2 cellular contexts compared by ENCODE assay signal in the genomic region with DNA sequence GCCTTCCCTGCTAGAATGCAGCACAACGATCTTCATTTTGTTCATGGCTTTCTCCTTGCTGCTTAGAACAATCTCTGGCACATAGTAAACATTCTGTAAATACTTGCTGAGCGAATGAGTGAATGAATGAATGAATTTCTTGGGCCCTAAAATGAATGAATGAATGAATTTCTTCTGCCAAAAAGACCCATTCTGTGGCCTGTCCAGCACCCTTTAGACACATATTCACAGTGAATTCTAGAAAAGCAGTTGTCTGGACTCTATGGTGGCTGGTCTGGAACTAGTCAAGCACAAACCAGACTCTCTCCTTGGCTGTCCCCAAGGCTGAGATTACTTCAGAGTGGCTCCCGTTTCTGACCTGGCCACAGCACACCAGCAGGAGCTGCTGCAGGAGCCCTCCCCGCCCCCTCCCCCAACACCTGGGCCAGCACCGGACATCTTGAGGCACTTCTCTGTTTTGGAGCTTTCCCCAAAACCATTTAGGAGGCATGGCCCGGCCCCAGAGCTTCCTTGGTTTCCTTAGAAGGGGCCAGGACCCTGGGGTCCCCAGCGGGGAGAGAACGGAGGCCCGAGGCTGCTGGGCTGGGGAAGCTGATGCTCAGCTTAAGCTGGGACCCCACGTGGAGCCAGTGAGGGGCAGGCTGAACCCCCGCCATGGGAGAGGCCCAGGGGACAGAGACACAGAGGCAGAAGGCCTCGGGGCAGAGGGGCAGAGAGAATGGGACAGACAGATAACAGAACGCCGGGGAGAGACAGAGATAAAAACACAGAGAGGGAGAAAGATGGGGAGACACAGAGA.
TF ChIP-seq lines count a peak whose summit lies in the region.

No MANE protein-coding gene starts in this region.

TF ChIP-seq in GM23338, 12 proteins besides CTCF, POLR2A, EP300 and RAD21 (continued from another document):
- no peak for TF ChIP-seq EZH2 (IDR thresholded peaks at IDR 0.05; ENCODE audit: low read depth, unreplicated experiment)
- TF ChIP-seq, protein P1, sequence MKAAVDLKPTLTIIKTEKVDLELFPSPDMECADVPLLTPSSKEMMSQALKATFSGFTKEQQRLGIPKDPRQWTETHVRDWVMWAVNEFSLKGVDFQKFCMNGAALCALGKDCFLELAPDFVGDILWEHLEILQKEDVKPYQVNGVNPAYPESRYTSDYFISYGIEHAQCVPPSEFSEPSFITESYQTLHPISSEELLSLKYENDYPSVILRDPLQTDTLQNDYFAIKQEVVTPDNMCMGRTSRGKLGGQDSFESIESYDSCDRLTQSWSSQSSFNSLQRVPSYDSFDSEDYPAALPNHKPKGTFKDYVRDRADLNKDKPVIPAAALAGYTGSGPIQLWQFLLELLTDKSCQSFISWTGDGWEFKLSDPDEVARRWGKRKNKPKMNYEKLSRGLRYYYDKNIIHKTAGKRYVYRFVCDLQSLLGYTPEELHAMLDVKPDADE (IDR thresholded peaks at IDR 0.05), result no peak
- TF ChIP-seq POLR2AphosphoS5 (IDR thresholded peaks at IDR 0.05; ENCODE audit: low read depth), result no peak
- TF ChIP-seq ZNF331 (CRISPR knock-in tag; IDR thresholded peaks at IDR 0.05; ENCODE audit: low read depth), result no peak
- TF ChIP-seq, protein P2, sequence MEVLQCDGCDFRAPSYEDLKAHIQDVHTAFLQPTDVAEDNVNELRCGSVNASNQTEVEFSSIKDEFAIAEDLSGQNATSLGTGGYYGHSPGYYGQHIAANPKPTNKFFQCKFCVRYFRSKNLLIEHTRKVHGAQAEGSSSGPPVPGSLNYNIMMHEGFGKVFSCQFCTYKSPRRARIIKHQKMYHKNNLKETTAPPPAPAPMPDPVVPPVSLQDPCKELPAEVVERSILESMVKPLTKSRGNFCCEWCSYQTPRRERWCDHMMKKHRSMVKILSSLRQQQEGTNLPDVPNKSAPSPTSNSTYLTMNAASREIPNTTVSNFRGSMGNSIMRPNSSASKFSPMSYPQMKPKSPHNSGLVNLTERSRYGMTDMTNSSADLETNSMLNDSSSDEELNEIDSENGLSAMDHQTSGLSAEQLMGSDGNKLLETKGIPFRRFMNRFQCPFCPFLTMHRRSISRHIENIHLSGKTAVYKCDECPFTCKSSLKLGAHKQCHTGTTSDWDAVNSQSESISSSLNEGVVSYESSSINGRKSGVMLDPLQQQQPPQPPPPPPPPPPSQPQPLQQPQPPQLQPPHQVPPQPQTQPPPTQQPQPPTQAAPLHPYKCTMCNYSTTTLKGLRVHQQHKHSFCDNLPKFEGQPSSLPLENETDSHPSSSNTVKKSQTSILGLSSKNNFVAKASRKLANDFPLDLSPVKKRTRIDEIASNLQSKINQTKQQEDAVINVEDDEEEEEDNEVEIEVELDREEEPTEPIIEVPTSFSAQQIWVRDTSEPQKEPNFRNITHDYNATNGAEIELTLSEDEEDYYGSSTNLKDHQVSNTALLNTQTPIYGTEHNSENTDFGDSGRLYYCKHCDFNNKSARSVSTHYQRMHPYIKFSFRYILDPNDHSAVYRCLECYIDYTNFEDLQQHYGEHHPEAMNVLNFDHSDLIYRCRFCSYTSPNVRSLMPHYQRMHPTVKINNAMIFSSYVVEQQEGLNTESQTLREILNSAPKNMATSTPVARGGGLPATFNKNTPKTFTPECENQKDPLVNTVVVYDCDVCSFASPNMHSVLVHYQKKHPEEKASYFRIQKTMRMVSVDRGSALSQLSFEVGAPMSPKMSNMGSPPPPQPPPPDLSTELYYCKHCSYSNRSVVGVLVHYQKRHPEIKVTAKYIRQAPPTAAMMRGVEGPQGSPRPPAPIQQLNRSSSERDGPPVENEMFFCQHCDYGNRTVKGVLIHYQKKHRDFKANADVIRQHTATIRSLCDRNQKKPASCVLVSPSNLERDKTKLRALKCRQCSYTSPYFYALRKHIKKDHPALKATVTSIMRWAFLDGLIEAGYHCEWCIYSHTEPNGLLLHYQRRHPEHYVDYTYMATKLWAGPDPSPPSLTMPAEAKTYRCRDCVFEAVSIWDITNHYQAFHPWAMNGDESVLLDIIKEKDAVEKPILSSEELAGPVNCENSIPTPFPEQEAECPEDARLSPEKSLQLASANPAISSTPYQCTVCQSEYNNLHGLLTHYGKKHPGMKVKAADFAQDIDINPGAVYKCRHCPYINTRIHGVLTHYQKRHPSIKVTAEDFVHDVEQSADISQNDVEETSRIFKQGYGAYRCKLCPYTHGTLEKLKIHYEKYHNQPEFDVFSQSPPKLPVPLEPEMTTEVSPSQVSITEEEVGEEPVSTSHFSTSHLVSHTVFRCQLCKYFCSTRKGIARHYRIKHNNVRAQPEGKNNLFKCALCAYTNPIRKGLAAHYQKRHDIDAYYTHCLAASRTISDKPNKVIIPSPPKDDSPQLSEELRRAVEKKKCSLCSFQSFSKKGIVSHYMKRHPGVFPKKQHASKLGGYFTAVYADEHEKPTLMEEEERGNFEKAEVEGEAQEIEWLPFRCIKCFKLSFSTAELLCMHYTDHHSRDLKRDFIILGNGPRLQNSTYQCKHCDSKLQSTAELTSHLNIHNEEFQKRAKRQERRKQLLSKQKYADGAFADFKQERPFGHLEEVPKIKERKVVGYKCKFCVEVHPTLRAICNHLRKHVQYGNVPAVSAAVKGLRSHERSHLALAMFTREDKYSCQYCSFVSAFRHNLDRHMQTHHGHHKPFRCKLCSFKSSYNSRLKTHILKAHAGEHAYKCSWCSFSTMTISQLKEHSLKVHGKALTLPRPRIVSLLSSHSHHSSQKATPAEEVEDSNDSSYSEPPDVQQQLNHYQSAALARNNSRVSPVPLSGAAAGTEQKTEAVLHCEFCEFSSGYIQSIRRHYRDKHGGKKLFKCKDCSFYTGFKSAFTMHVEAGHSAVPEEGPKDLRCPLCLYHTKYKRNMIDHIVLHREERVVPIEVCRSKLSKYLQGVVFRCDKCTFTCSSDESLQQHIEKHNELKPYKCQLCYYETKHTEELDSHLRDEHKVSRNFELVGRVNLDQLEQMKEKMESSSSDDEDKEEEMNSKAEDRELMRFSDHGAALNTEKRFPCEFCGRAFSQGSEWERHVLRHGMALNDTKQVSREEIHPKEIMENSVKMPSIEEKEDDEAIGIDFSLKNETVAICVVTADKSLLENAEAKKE (CRISPR knock-in tag; IDR thresholded peaks at IDR 0.05), result no peak
- no peak for TF ChIP-seq EZH2phosphoT487 (IDR thresholded peaks at IDR 0.05; ENCODE audit: unreplicated experiment)
- no peak for TF ChIP-seq ZNF114 (CRISPR knock-in tag; IDR thresholded peaks at IDR 0.05)
- TF ChIP-seq NANOG (IDR thresholded peaks at IDR 0.05; ENCODE audit: borderline replicate concordance), result no peak
- no peak for TF ChIP-seq JUNB (IDR thresholded peaks at IDR 0.05; ENCODE audit: unreplicated experiment)

TF ChIP-seq in WTC11, 78 proteins besides CTCF, POLR2A, EP300 and RAD21 (continued from another document):
- TF ChIP-seq, protein P3, sequence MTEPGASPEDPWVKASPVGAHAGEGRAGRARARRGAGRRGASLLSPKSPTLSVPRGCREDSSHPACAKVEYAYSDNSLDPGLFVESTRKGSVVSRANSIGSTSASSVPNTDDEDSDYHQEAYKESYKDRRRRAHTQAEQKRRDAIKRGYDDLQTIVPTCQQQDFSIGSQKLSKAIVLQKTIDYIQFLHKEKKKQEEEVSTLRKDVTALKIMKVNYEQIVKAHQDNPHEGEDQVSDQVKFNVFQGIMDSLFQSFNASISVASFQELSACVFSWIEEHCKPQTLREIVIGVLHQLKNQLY (CRISPR knock-in tag; IDR thresholded peaks at IDR 0.05), result no peak
TF ChIP-seq in WTC11: peak in this region for 0.
